ENCODE assay signal across 8 cellular contexts in genomic region chr9:35102465-35102768, GRCh38. TPM values are rescaled to one million over a fixed set of nuclear protein-coding genes. Genes with fewer than 3 reads are reported as not detected.
DNase-seq lines count a peak whose midpoint lies in the region; ATAC-seq and TF ChIP-seq lines count a peak whose summit lies in the region.

No MANE protein-coding gene starts in this region.

- no peaks in the 10 kb centered on the region for H3K9me2 ChIP-seq in SK-N-SH

- peaks cover 21% of the 10 kb centered on the region for H3F3A ChIP-seq in SK-N-SH (replicated peaks; ENCODE audit: insufficient read depth)

- H3K9ac ChIP-seq in SK-N-SH = peak overlapping the region; percentile 87

- peak overlapping the region; percentile 93 for H3K4me2 ChIP-seq in SK-N-SH

- no peak for TF ChIP-seq RAD21 in SK-N-SH (IDR thresholded peaks at IDR 0.05; ENCODE audit: low read length)

- peak overlapping the region; percentile 96 for H3K27ac Mint-ChIP-seq in progenitor cell of endocrine pancreas

- 0% methylated on average over 3 of the region's 10 CpGs for WGBS in SK-N-SH (ENCODE audit: low lambda C conversion rate)

- H3K27ac ChIP-seq in SK-N-SH (ENCODE audit: low read depth in 2 of 2, low read length in 1 of 2) = peak overlapping the region; percentile 76 to 94; a peak in 3 of 4 replicates

- POLR2A ChIA-PET in SK-N-SH (lab: Yijun Ruan, JAX) = interaction anchor here (0.6 to 4.0 kb wide), 5 partner anchors 9 to 30 kb away, joined by 4 to 35 read pairs (median 12); partner anchors contain the start of genes ATOSB, FANCG and VCP

- peak; percentile 32 to 38 for ATAC-seq in activated T-cell treated with anti-CD3 and anti-CD28 coated beads, Interleukin-2, amount 50 U/mL, for 4 hours
- ATAC-seq in GM18868 (IDR thresholded peaks at IDR 0.05; ENCODE audit: unreplicated experiment) = no peak

- H3K27me3 Mint-ChIP-seq in activated T-cell treated with anti-CD3 and anti-CD28 coated beads, Interleukin-2, amount 50 U/mL, for 4 hours (ENCODE audit: low read depth) = no peaks in the 10 kb centered on the region
- no peaks in the 10 kb centered on the region for H3K27me3 Mint-ChIP-seq in progenitor cell of endocrine pancreas

- H3K4me3 ChIP-seq in SK-N-SH (ENCODE audit: low read depth in 2 of 2, low read length in 1 of 2) (peak overlapping the region; percentile 75 to 84), fibroblast of the aortic adventitia (ENCODE audit: low read depth, low read length) (peak overlapping the region; percentile 90)

- H2AFZ ChIP-seq in SK-N-SH (ENCODE audit: low read depth) = no peak overlapping the region

- CTCF ChIA-PET in SK-N-SH (lab: Yijun Ruan, JAX) = interaction anchor here (1.1 to 3.7 kb wide), 7 partner anchors 7 to 450 kb away, joined by 3 to 12 read pairs (median 5); partner anchors contain the start of gene ATOSB

- H3K9me3 Mint-ChIP-seq in activated T-cell treated with anti-CD3 and anti-CD28 coated beads, Interleukin-2, amount 50 U/mL, for 4 hours = no peaks in the 10 kb centered on the region
- H3K9me3 Mint-ChIP-seq in progenitor cell of endocrine pancreas (ENCODE audit: low read depth) = no peaks in the 10 kb centered on the region

- H3K4me3 Mint-ChIP-seq in activated T-cell treated with anti-CD3 and anti-CD28 coated beads, Interleukin-2, amount 50 U/mL, for 4 hours = peak overlapping the region; percentile 99
- peak overlapping the region; percentile 92 for H3K4me3 Mint-ChIP-seq in progenitor cell of endocrine pancreas (ENCODE audit: low read depth)

- H3K4me1 ChIP-seq in SK-N-SH (ENCODE audit: control insufficient read depth in 1 of 2, insufficient read depth in 2 of 2, low read depth in 1 of 2, low read length in 1 of 2) = peaks cover 15 to 25% of the 10 kb centered on the region in 2 experiments; a peak in 3 of 4 replicates

- TF ChIP-seq EP300 in SK-N-SH (IDR thresholded peaks at IDR 0.05; ENCODE audit: borderline replicate concordance in 1 of 2, low read depth in 1 of 2, low read length in 1 of 2) = no peak

- peaks cover 32% of the 10 kb centered on the region for H3K4me1 Mint-ChIP-seq in activated T-cell treated with anti-CD3 and anti-CD28 coated beads, Interleukin-2, amount 50 U/mL, for 4 hours (ENCODE audit: low read depth)
- H3K4me1 Mint-ChIP-seq in progenitor cell of endocrine pancreas (ENCODE audit: low read depth) = peaks cover 11% of the 10 kb centered on the region

- peaks cover 33 to 55% of the 10 kb centered on the region in 2 experiments for H3K36me3 ChIP-seq in SK-N-SH (replicated peaks in 1 of 2; ENCODE audit: control insufficient read depth in 1 of 2, insufficient read depth in 2 of 2, low read length in 1 of 2)

- no peaks in the 10 kb centered on the region for H3K27me3 ChIP-seq in SK-N-SH (ENCODE audit: insufficient read depth)

- peaks cover 29% of the 10 kb centered on the region for H3K36me3 Mint-ChIP-seq in activated T-cell treated with anti-CD3 and anti-CD28 coated beads, Interleukin-2, amount 50 U/mL, for 4 hours (ENCODE audit: insufficient read depth)
- peaks cover 19% of the 10 kb centered on the region for H3K36me3 Mint-ChIP-seq in progenitor cell of endocrine pancreas (ENCODE audit: insufficient read depth)

- no peak for DNase-seq in activated T-cell treated with anti-CD3 and anti-CD28 coated beads, Interleukin-2, amount 50 U/mL, for 4 hours
- DNase-seq in activated T-cell treated with anti-CD3 and anti-CD28 coated beads for 4 hours (no peak), SK-N-SH (no peak), fibroblast of the aortic adventitia (ENCODE audit: low read depth) (no peak), progenitor cell of endocrine pancreas (ENCODE audit: low spot score, unreplicated experiment) (no peak), A172 (ENCODE audit: low spot score) (no peak), NCI-H2029 treated with DMSO at 0.1 percent for 48 hours (lab: John Stamatoyannopoulos, UW) (no peak)

- no peaks in the 10 kb centered on the region for H4K20me1 ChIP-seq in SK-N-SH (ENCODE audit: insufficient read depth)

- no peaks in the 10 kb centered on the region for H3K9me3 ChIP-seq in SK-N-SH

- peaks cover 21% of the 10 kb centered on the region for H3K79me2 ChIP-seq in SK-N-SH (ENCODE audit: insufficient read depth)

- no peak for TF ChIP-seq CTCF in SK-N-SH (IDR thresholded peaks at IDR 0.05)
- TF ChIP-seq CTCF in fibroblast of the aortic adventitia (IDR thresholded peaks at IDR 0.05; ENCODE audit: insufficient read depth, low read length) = no peak
- no peak for TF ChIP-seq CTCF in progenitor cell of endocrine pancreas (IDR thresholded peaks at IDR 0.05; ENCODE audit: unreplicated experiment)

TF ChIP-seq in SK-N-SH, 30 proteins besides CTCF, POLR2A, EP300 and RAD21 (continues in another document):
- TF ChIP-seq TCF12 (IDR thresholded peaks at IDR 0.05) = no peak
- no peak for TF ChIP-seq FOSL2 (IDR thresholded peaks at IDR 0.05; ENCODE audit: borderline replicate concordance, low read depth)
- TF ChIP-seq, protein P1, sequence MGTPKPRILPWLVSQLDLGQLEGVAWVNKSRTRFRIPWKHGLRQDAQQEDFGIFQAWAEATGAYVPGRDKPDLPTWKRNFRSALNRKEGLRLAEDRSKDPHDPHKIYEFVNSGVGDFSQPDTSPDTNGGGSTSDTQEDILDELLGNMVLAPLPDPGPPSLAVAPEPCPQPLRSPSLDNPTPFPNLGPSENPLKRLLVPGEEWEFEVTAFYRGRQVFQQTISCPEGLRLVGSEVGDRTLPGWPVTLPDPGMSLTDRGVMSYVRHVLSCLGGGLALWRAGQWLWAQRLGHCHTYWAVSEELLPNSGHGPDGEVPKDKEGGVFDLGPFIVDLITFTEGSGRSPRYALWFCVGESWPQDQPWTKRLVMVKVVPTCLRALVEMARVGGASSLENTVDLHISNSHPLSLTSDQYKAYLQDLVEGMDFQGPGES (IDR thresholded peaks at IDR 0.05; ENCODE audit: low read depth, low read length) = no peak
- TF ChIP-seq TEAD4 (IDR thresholded peaks at IDR 0.05; ENCODE audit: borderline replicate concordance, insufficient read depth) = no peak
- TF ChIP-seq MXI1 (IDR thresholded peaks at IDR 0.05; ENCODE audit: low read depth, low read length) = no peak
- TF ChIP-seq FOXJ3 (CRISPR knock-in tag; IDR thresholded peaks at IDR 0.05) = no peak
- TF ChIP-seq ZBTB33 (IDR thresholded peaks at IDR 0.05; ENCODE audit: borderline replicate concordance, low read depth) = no peak

RNA-seq across cellular contexts. Expression of gene STOML2, which starts 0.5 kb away (rescaled TPM):
- 100 to 1,000 TPM; 270 to 325 (median 289) TPM for total RNA-seq in activated T-cell treated with anti-CD3 and anti-CD28 coated beads, Interleukin-2, amount 50 U/mL, for 4 hours
- 229 and 232 TPM in 2 replicates for polyA plus RNA-seq in SK-N-SH (2012; rRNA removed)
- polyA plus RNA-seq in SK-N-SH (2012; cell fraction: cytosol; rRNA removed) = 165 and 201 TPM in 2 replicates
- 194 and 206 TPM in 2 replicates for polyA plus RNA-seq in SK-N-SH (2012; cell fraction: nucleus; rRNA removed)
- total RNA-seq in fibroblast of the aortic adventitia (ENCODE audit: low replicate concordance) = 65.3 and 109 TPM in 2 replicates
- 120 and 121 TPM in 2 replicates for total RNA-seq in progenitor cell of endocrine pancreas
- total RNA-seq in A172 (2014; rRNA removed; shearing (Covaris generic)) = 102 and 110 TPM in 2 replicates

RNA-seq across cellular contexts. Expression of gene PIGO, which starts 6.0 kb away (rescaled TPM):
- 10 to 100 TPM; 29.0 to 29.7 (median 29.1) TPM for total RNA-seq in activated T-cell treated with anti-CD3 and anti-CD28 coated beads, Interleukin-2, amount 50 U/mL, for 4 hours
- 31.0 and 38.5 TPM in 2 replicates for polyA plus RNA-seq in SK-N-SH (2012; rRNA removed)
- 14.9 and 20.1 TPM in 2 replicates for polyA plus RNA-seq in SK-N-SH (2012; cell fraction: cytosol; rRNA removed)
- polyA plus RNA-seq in SK-N-SH (2012; cell fraction: nucleus; rRNA removed) = 50.7 and 64.3 TPM in 2 replicates
- total RNA-seq in fibroblast of the aortic adventitia (ENCODE audit: low replicate concordance) = 8.9 and 12.1 TPM in 2 replicates
- total RNA-seq in progenitor cell of endocrine pancreas = 27.3 and 31.5 TPM in 2 replicates
- total RNA-seq in A172 (2014; rRNA removed; shearing (Covaris generic)) = 16.6 and 20.8 TPM in 2 replicates

RNA-seq across cellular contexts. Expression of gene ATOSB, which starts 13.2 kb away (rescaled TPM):
- total RNA-seq in activated T-cell treated with anti-CD3 and anti-CD28 coated beads, Interleukin-2, amount 50 U/mL, for 4 hours = 1 to 10 TPM; 1.8 to 2.8 (median 1.8) TPM
- 42.6 and 46.0 TPM in 2 replicates for polyA plus RNA-seq in SK-N-SH (2012; rRNA removed)
- 27.4 and 33.7 TPM in 2 replicates for polyA plus RNA-seq in SK-N-SH (2012; cell fraction: cytosol; rRNA removed)
- 53.5 and 64.5 TPM in 2 replicates for polyA plus RNA-seq in SK-N-SH (2012; cell fraction: nucleus; rRNA removed)
- total RNA-seq in fibroblast of the aortic adventitia (ENCODE audit: low replicate concordance) (14.1 and 22.1 TPM in 2 replicates), progenitor cell of endocrine pancreas (17.7 and 19.4 TPM in 2 replicates)
- 20.3 and 26.3 TPM in 2 replicates for total RNA-seq in A172 (2014; rRNA removed; shearing (Covaris generic))

RNA-seq across cellular contexts. Expression of gene FANCG, which starts 22.7 kb away (rescaled TPM):
- 10 to 100 TPM; 40.0 to 62.6 (median 54.4) TPM for total RNA-seq in activated T-cell treated with anti-CD3 and anti-CD28 coated beads, Interleukin-2, amount 50 U/mL, for 4 hours
- polyA plus RNA-seq in SK-N-SH (2012; rRNA removed) = 25.1 and 25.6 TPM in 2 replicates
- 9.9 and 15.1 TPM in 2 replicates for polyA plus RNA-seq in SK-N-SH (2012; cell fraction: cytosol; rRNA removed)
- 107 and 147 TPM in 2 replicates for polyA plus RNA-seq in SK-N-SH (2012; cell fraction: nucleus; rRNA removed)
- total RNA-seq in fibroblast of the aortic adventitia (ENCODE audit: low replicate concordance) = 16.2 and 32.2 TPM in 2 replicates
- 64.7 and 68.7 TPM in 2 replicates for total RNA-seq in progenitor cell of endocrine pancreas
- total RNA-seq in A172 (2014; rRNA removed; shearing (Covaris generic)) = 46.1 and 73.2 TPM in 2 replicates

RNA-seq across cellular contexts. Expression of gene VCP, which starts 30.0 kb away (rescaled TPM):
- total RNA-seq in activated T-cell treated with anti-CD3 and anti-CD28 coated beads, Interleukin-2, amount 50 U/mL, for 4 hours = 100 to 1,000 TPM; 455 to 543 (median 484) TPM
- polyA plus RNA-seq in SK-N-SH (2012; rRNA removed) = 238 and 280 TPM in 2 replicates
- 165 and 205 TPM in 2 replicates for polyA plus RNA-seq in SK-N-SH (2012; cell fraction: cytosol; rRNA removed)
- 474 and 586 TPM in 2 replicates for polyA plus RNA-seq in SK-N-SH (2012; cell fraction: nucleus; rRNA removed)
- total RNA-seq in fibroblast of the aortic adventitia (ENCODE audit: low replicate concordance) (203 and 210 TPM in 2 replicates), progenitor cell of endocrine pancreas (320 and 326 TPM in 2 replicates)
- total RNA-seq in A172 (2014; rRNA removed; shearing (Covaris generic)) = 346 and 386 TPM in 2 replicates
